28 cellular contexts compared by ENCODE assay signal in genomic region chr1:176699821-176700220, GRCh38.
"Had no signal": no experiment of that assay in that cellular context is flagged by ENCODE, and none has a peak within 500 bp of the region (broad histone marks: within the 10 kb centered on the region; RNA-seq: fewer than 3 reads in every experiment).

No MANE protein-coding gene starts in this region.

- H3K4me3 ChIP-seq: MG63, Peyer's patch, SJSA1 had no signal

- H3K9ac ChIP-seq: SK-N-SH had no signal

- H3K9me3 ChIP-seq: MG63, Peyer's patch, SJSA1, SK-N-SH had no signal

- H3K36me3 ChIP-seq: MG63, Peyer's patch, SJSA1 had no signal

- ATAC-seq: PC-3 had no signal

- H3K4me2 ChIP-seq: SK-N-SH had no signal

- DNase-seq: Kasumi-1, KG1, MG63, NCI-H1048, NCI-H1092 treated with DMSO at 0.1 percent for 48 hours, NCI-H1105 treated with DMSO at 0.1 percent for 48 hours, NCI-H1417, NCI-H1436 treated with DMSO at 0.1 percent for 48 hours, NCI-H187, NCI-H1930, NCI-H2029 treated with DMSO at 0.1 percent for 48 hours, NCI-H2081 treated with DMSO at 0.1 percent for 48 hours, NCI-H2107, NCI-H2171, NCI-H226, NCI-H510A, NCI-H526, NCI-H69, NCI-H748 treated with DMSO at 0.1 percent for 48 hours, OCI-M1, PC-3, Peyer's patch, Right ventricle myocardium superior, RPMI8226, SHP77 treated with DMSO at 0.1 percent for 48 hours, SK-N-SH, SW 1271 had no signal

- H3K4me1 ChIP-seq: Peyer's patch, SJSA1 had no signal

- H3K27me3 ChIP-seq: Peyer's patch had no signal

- H3K27ac ChIP-seq: Peyer's patch, SJSA1 had no signal
